9 cellular contexts compared by ENCODE assay signal in genomic region chr15:43749690-43750345, GRCh38. TPM values are rescaled to one million over a fixed set of nuclear protein-coding genes. Genes with fewer than 3 reads are reported as not detected.
A peak's percentile ranks its signal among the peaks of the same experiment; 100 is the strongest.
DNase-seq lines count a peak whose midpoint lies in the region; FAIRE-seq lines count a peak whose summit lies in the region.
"Had no signal": no experiment of that assay in that cellular context is flagged by ENCODE, and none has a peak within 500 bp of the region (broad histone marks: within the 10 kb centered on the region; RNA-seq: fewer than 3 reads in every experiment).

No MANE protein-coding gene starts in this region.

- peak overlapping the region; percentile 77 to 91 (median 88) for H3K4me3 Mint-ChIP-seq in IgD-negative memory B cell

- FAIRE-seq in small intestine (lab: Jason Lieb, UNC) = no peak
- FAIRE-seq: A204.1 had no signal

- H3K27ac ChIP-seq in small intestine (ENCODE audit: low read depth in 1 of 2, low read length in 1 of 2) = peak overlapping the region; percentile 16 to 53

- H3K36me3 Mint-ChIP-seq in IgD-negative memory B cell = no peaks in the 10 kb centered on the region

- peaks cover 0 to 2% of the 10 kb centered on the region in 2 donors for H3K4me1 ChIP-seq in small intestine (ENCODE audit: control insufficient read depth in 2 of 2, insufficient read depth in 1 of 2, low read depth in 1 of 2, low read length in 1 of 2)

- H3K27ac Mint-ChIP-seq in IgD-negative memory B cell = peak overlapping the region; percentile 92 to 100 (median 93)

- H3K27me3 ChIP-seq in small intestine (ENCODE audit: control insufficient read depth in 2 of 2, insufficient read depth in 2 of 2, low read length in 2 of 2) = no peaks in the 10 kb centered on the region

- peaks cover 4 to 5% of the 10 kb centered on the region in 2 donors for H3K36me3 ChIP-seq in small intestine (ENCODE audit: control insufficient read depth in 2 of 2, insufficient read depth in 2 of 2, low read length in 2 of 2)

- peak; percentile 63 for DNase-seq in NK-92 treated with Interleukin-12 subunit alpha and Interleukin-12 subunit beta, amount 100 ng/mL, for 24 hours (lab: John Stamatoyannopoulos, UW)
- DNase-seq in NK-92 (lab: John Stamatoyannopoulos, UW; ENCODE audit: unreplicated experiment) (no peak), amniotic epithelial cell (ENCODE audit: low read depth) (peak; percentile 7), small intestine (peak; percentile 70), HUDEP-2 (lab: John Stamatoyannopoulos, UW; ENCODE audit: unreplicated experiment in 76 of 76) (no peak), NCI-H2227 treated with DMSO at 0.1 percent for 48 hours (lab: John Stamatoyannopoulos, UW) (no peak), NCI-H1930 (lab: John Stamatoyannopoulos, UW) (no peak)

- no peaks in the 10 kb centered on the region for H3K9me3 Mint-ChIP-seq in IgD-negative memory B cell

- peak overlapping the region in 1 of 2 donors; percentile 14 for H3K4me3 ChIP-seq in small intestine (ENCODE audit: low read depth in 1 of 2, low read length in 2 of 2)

- H3K4me1 Mint-ChIP-seq in IgD-negative memory B cell = peaks cover 37 to 42% (median 39%) of the 10 kb centered on the region in 3 donors

- no peaks in the 10 kb centered on the region for H3K9me3 ChIP-seq in small intestine (ENCODE audit: control insufficient read depth, low read depth)

- 7 to 32% (median 11%) methylated on average over 12 of the region's 12 CpGs for WGBS in small intestine, 3 donors

- no peaks in the 10 kb centered on the region for H3K27me3 Mint-ChIP-seq in IgD-negative memory B cell

RNA-seq across cellular contexts. Expression of gene PDIA3, which starts 3.6 kb away (rescaled TPM):
- polyA plus RNA-seq in IgD-negative memory B cell = 248 TPM
- 100 to 1,000 TPM; 141 to 490 (median 143) TPM for polyA plus RNA-seq in small intestine

RNA-seq across cellular contexts. Expression of gene ELL3, which starts 26.9 kb away (rescaled TPM):
- polyA plus RNA-seq in IgD-negative memory B cell (9.3 TPM), small intestine (10 to 100 TPM; 29.3 to 85.7 (median 45.4) TPM)

RNA-seq across cellular contexts. Expression of gene SERF2, which starts 42.3 kb away (rescaled TPM):
- polyA plus RNA-seq in IgD-negative memory B cell (1,765 TPM), small intestine (1,000 to 10,000 TPM; 1,677 to 2,526 (median 1,745) TPM)

RNA-seq across cellular contexts. Expression of gene SERINC4, which starts 50.2 kb away (rescaled TPM):
- polyA plus RNA-seq in IgD-negative memory B cell (1.1 TPM), small intestine (under 1 TPM in 2 of 3 donors, not detected in 1; 0.24 to 0.45 TPM)

RNA-seq across cellular contexts. Expression of gene HYPK, which starts 50.6 kb away (rescaled TPM):
- 7.8 TPM for polyA plus RNA-seq in IgD-negative memory B cell
- 10 to 100 TPM in 2 of 3 donors, 1 to 10 TPM in 1; 5.8 to 24.3 (median 12.4) TPM for polyA plus RNA-seq in small intestine

Comparison
In these comparisons a context has a peak if more than half of its experiments do, and no peak if none do; other contexts are left out.
1. DNase-seq: peak in NK-92 treated with Interleukin-12 subunit alpha and Interleukin-12 subunit beta, amount 100 ng/mL, for 24 hours (single experiment), amniotic epithelial cell (single experiment) and small intestine (single experiment); none in NK-92 (single experiment), HUDEP-2 (0 of 76), NCI-H2227 treated with DMSO at 0.1 percent for 48 hours (single experiment) and NCI-H1930 (0 of 2).